1 cellular context compared by ENCODE assay signal in genomic region chr20:1209447-1210387, GRCh38.
TF ChIP-seq lines count a peak whose summit lies in the region.

No MANE protein-coding gene starts in this region.

TF ChIP-seq in HCT116, 20 proteins besides CTCF, POLR2A, EP300 and RAD21:
- TF ChIP-seq EZH2 (IDR thresholded peaks at IDR 0.05) (no peak), MAX (IDR thresholded peaks at IDR 0.05) (no peak), POLR2AphosphoS5 (IDR thresholded peaks at IDR 0.05; ENCODE audit: low read depth, low read length) (no peak), YY1 (IDR thresholded peaks at IDR 0.05; ENCODE audit: extremely low read depth, insufficient replicate concordance, low read depth, low read length) (no peak), TCF7L2 (IDR thresholded peaks at IDR 0.05; ENCODE audit: borderline replicate concordance, extremely low read depth, insufficient read depth, insufficient read length) (no peak), ZFX (IDR thresholded peaks at IDR 0.05) (no peak), EZH2phosphoT487 (IDR thresholded peaks at IDR 0.05; ENCODE audit: borderline replicate concordance) (no peak), REST (IDR thresholded peaks at IDR 0.05; ENCODE audit: low read depth) (no peak), CEBPB (IDR thresholded peaks at IDR 0.05; ENCODE audit: low read depth) (no peak), EGR1 (IDR thresholded peaks at IDR 0.05; ENCODE audit: low read depth) (no peak), CBX3 (IDR thresholded peaks at IDR 0.05; ENCODE audit: low read depth) (no peak), ELF1 (IDR thresholded peaks at IDR 0.05; ENCODE audit: borderline replicate concordance, low read depth) (no peak), SIN3A (IDR thresholded peaks at IDR 0.05; ENCODE audit: low read depth) (no peak), ZNF274 (IDR thresholded peaks at IDR 0.05; ENCODE audit: low read depth, low read length) (no peak), SRF (IDR thresholded peaks at IDR 0.05; ENCODE audit: low read depth) (no peak), FOSL1 (IDR thresholded peaks at IDR 0.05; ENCODE audit: low read depth) (no peak), JUND (IDR thresholded peaks at IDR 0.05) (no peak), SP1 (IDR thresholded peaks at IDR 0.05; ENCODE audit: low read depth) (no peak)
- TF ChIP-seq, protein P1, sequence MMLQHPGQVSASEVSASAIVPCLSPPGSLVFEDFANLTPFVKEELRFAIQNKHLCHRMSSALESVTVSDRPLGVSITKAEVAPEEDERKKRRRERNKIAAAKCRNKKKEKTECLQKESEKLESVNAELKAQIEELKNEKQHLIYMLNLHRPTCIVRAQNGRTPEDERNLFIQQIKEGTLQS (IDR thresholded peaks at IDR 0.05): no peak
- TF ChIP-seq, protein P2, sequence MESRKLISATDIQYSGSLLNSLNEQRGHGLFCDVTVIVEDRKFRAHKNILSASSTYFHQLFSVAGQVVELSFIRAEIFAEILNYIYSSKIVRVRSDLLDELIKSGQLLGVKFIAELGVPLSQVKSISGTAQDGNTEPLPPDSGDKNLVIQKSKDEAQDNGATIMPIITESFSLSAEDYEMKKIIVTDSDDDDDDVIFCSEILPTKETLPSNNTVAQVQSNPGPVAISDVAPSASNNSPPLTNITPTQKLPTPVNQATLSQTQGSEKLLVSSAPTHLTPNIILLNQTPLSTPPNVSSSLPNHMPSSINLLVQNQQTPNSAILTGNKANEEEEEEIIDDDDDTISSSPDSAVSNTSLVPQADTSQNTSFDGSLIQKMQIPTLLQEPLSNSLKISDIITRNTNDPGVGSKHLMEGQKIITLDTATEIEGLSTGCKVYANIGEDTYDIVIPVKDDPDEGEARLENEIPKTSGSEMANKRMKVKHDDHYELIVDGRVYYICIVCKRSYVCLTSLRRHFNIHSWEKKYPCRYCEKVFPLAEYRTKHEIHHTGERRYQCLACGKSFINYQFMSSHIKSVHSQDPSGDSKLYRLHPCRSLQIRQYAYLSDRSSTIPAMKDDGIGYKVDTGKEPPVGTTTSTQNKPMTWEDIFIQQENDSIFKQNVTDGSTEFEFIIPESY (IDR thresholded peaks at IDR 0.05; ENCODE audit: extremely low read depth, insufficient replicate concordance, low read length): no peak
